ENCODE assay signal across 2 cellular contexts in the genomic region with DNA sequence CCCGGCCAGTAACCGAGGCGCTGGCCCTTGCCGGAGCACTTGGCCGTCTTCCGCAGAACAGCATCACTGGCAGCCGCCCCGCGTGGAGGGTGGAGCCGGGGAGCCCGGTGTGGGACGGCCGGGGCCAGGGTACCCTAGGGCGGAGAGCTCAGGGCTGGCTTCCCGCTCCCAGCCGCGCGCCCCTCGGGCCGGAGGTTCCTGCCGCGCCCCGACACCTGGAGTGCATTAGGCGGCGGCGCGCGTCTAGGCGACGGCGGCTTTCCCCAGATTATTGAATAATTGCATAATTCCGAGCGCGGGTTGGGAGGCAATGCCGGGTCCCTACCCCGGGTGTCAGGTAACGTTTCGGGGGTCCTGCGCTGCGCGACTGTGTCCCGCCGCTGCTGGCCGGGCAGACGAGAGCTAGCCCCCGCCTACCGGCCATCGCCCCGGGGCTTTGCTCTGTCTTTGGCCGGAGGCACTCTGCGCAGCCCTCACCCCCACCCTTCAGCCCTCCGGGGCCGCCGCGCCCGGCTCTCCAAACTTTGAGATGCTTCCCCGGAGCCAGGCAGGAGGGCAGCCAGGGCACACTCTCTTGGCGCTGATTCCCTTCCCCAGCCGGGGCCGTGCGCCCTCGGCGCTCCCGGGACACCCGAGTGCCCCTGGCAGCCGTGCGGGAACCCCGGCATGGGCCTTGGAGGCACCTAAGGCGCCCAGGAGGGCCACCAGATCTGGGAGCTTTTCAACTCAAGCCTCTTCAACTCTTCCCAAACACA.
TF ChIP-seq lines count a peak whose summit lies in the region.

No MANE protein-coding gene starts in this region.

TF ChIP-seq in IMR-90, 13 proteins besides CTCF, POLR2A, EP300 and RAD21:
- TF ChIP-seq FOS (IDR thresholded peaks at IDR 0.05; ENCODE audit: low read depth, low read length) (no peak), MAFK (IDR thresholded peaks at IDR 0.05; ENCODE audit: low read depth, low read length) (no peak), MAZ (IDR thresholded peaks at IDR 0.05; ENCODE audit: borderline replicate concordance, low read depth, low read length) (no peak), RFX5 (IDR thresholded peaks at IDR 0.05; ENCODE audit: low read depth, low read length) (no peak), CHD1 (IDR thresholded peaks at IDR 0.05; ENCODE audit: low read depth, low read length) (no peak), NFE2L2 (IDR thresholded peaks at IDR 0.05; ENCODE audit: low read depth, low read length) (no peak), SMC3 (IDR thresholded peaks at IDR 0.05; ENCODE audit: low read depth, low read length) (no peak), CEBPB (IDR thresholded peaks at IDR 0.05; ENCODE audit: low read depth, low read length) (no peak), BHLHE40 (IDR thresholded peaks at IDR 0.05; ENCODE audit: low read depth, low read length) (no peak), MXI1 (IDR thresholded peaks at IDR 0.05; ENCODE audit: borderline replicate concordance, low read depth, low read length) (no peak), RCOR1 (IDR thresholded peaks at IDR 0.05; ENCODE audit: insufficient replicate concordance, low read length) (no peak)
- TF ChIP-seq, protein P1, sequence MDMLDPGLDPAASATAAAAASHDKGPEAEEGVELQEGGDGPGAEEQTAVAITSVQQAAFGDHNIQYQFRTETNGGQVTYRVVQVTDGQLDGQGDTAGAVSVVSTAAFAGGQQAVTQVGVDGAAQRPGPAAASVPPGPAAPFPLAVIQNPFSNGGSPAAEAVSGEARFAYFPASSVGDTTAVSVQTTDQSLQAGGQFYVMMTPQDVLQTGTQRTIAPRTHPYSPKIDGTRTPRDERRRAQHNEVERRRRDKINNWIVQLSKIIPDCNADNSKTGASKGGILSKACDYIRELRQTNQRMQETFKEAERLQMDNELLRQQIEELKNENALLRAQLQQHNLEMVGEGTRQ (IDR thresholded peaks at IDR 0.05; ENCODE audit: low read depth, low read length) = no peak
- TF ChIP-seq, protein P2, sequence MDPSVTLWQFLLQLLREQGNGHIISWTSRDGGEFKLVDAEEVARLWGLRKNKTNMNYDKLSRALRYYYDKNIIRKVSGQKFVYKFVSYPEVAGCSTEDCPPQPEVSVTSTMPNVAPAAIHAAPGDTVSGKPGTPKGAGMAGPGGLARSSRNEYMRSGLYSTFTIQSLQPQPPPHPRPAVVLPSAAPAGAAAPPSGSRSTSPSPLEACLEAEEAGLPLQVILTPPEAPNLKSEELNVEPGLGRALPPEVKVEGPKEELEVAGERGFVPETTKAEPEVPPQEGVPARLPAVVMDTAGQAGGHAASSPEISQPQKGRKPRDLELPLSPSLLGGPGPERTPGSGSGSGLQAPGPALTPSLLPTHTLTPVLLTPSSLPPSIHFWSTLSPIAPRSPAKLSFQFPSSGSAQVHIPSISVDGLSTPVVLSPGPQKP (IDR thresholded peaks at IDR 0.05; ENCODE audit: borderline replicate concordance, low read depth, low read length) = no peak

TF ChIP-seq in liver, 16 proteins besides CTCF, POLR2A, EP300 and RAD21:
- TF ChIP-seq YY1 (IDR thresholded peaks at IDR 0.05) (no peak), NR2F2 (IDR thresholded peaks at IDR 0.05) (no peak), MAX (IDR thresholded peaks at IDR 0.05) (no peak), RXRA (IDR thresholded peaks at IDR 0.05) (no peak), ZBTB33 (IDR thresholded peaks at IDR 0.05) (no peak)
TF ChIP-seq in liver: peak in this region for 0.
